1 cellular context compared by ENCODE assay signal in genomic region chr19:35768082-35768421, GRCh38.
TF ChIP-seq lines count a peak whose summit lies in the region.

No MANE protein-coding gene starts in this region.

TF ChIP-seq in HepG2, 621 proteins besides CTCF, POLR2A, EP300 and RAD21:
- TF ChIP-seq HDAC1 (CRISPR knock-in tag; IDR thresholded peaks at IDR 0.05) (no peak), ZEB1 (IDR thresholded peaks at IDR 0.05; ENCODE audit: insufficient replicate concordance, low read depth) (no peak), HNF1A (IDR thresholded peaks at IDR 0.05; ENCODE audit: low read depth) (no peak), HNF1A (CRISPR knock-in tag; IDR thresholded peaks at IDR 0.05; ENCODE audit: borderline replicate concordance) (no peak), NCOA1 (CRISPR knock-in tag; IDR thresholded peaks at IDR 0.05) (no peak), SRF (IDR thresholded peaks at IDR 0.05; ENCODE audit: low read depth, low read length) (no peak), MAFF (IDR thresholded peaks at IDR 0.05; ENCODE audit: low read depth, low read length) (peak; percentile 85), CREM (IDR thresholded peaks at IDR 0.05) (no peak), CREM (CRISPR knock-in tag; IDR thresholded peaks at IDR 0.05) (no peak), ZGPAT (CRISPR knock-in tag; IDR thresholded peaks at IDR 0.05) (no peak), NR1H2 (CRISPR knock-in tag; IDR thresholded peaks at IDR 0.05; ENCODE audit: borderline replicate concordance, low read depth) (no peak), TRIM24 (CRISPR knock-in tag; IDR thresholded peaks at IDR 0.05) (no peak), ZNF792 (CRISPR knock-in tag; IDR thresholded peaks at IDR 0.05) (no peak), HOMEZ (CRISPR knock-in tag; IDR thresholded peaks at IDR 0.05; ENCODE audit: low read depth) (no peak), MAFK (conservative IDR thresholded peaks at IDR 0.05 in 1 of 2, IDR thresholded peaks at IDR 0.05 in 1 of 2; ENCODE audit: low read length in 2 of 2) (peak; percentile 92), ZNF235 (CRISPR knock-in tag; IDR thresholded peaks at IDR 0.05; ENCODE audit: borderline replicate concordance) (no peak)
TF ChIP-seq in HepG2: peak in this region for 2.
